12 cellular contexts compared by ENCODE assay signal in genomic region chr7:50781894-50782293, GRCh38. TPM values are rescaled to one million over a fixed set of nuclear protein-coding genes. Genes with fewer than 3 reads are reported as not detected.
DNase-seq lines count a peak whose midpoint lies in the region; ATAC-seq and TF ChIP-seq lines count a peak whose summit lies in the region.
"Had no signal": no experiment of that assay in that cellular context is flagged by ENCODE, and none has a peak within 500 bp of the region (broad histone marks: within the 10 kb centered on the region; RNA-seq: fewer than 3 reads in every experiment).

No MANE protein-coding gene starts in this region.

- H3K27me3 ChIP-seq in BLaER1 (no peaks in the 10 kb centered on the region), HUES64 (ENCODE audit: insufficient read depth, low read length) (peaks cover 10% of the 10 kb centered on the region), ectodermal cell (ENCODE audit: control insufficient read depth, insufficient read depth, low read length, poor library complexity, severe bottlenecking) (no peaks in the 10 kb centered on the region), neural progenitor cell (no peaks in the 10 kb centered on the region), right lobe of liver (no peaks in the 10 kb centered on the region)

- H3K9me3 ChIP-seq in BLaER1: peaks cover 38% of the 10 kb centered on the region
- no peaks in the 10 kb centered on the region for H3K9me3 ChIP-seq in HUES64 (ENCODE audit: insufficient read depth, low read depth, low read length)
- H3K9me3 ChIP-seq in ectodermal cell (ENCODE audit: control insufficient read depth, low read length): no peaks in the 10 kb centered on the region
- no peaks in the 10 kb centered on the region for H3K9me3 ChIP-seq in neural progenitor cell (ENCODE audit: low read depth)
- H3K9me3 ChIP-seq in right lobe of liver: no peaks in the 10 kb centered on the region

- peaks cover 33% of the 10 kb centered on the region for H3K4me1 Mint-ChIP-seq in neural progenitor cell

- peaks cover 69% of the 10 kb centered on the region for H3K36me3 Mint-ChIP-seq in neural progenitor cell

- peaks cover 9% of the 10 kb centered on the region for H3K27me3 Mint-ChIP-seq in neural progenitor cell (ENCODE audit: insufficient read depth, low read depth)

- H2AFZ ChIP-seq in neural progenitor cell (replicated peaks): no peak overlapping the region
- H2AFZ ChIP-seq: PC-9 had no signal

- TF ChIP-seq CTCF in neural progenitor cell (IDR thresholded peaks at IDR 0.05) (no peak), right lobe of liver (IDR thresholded peaks at IDR 0.05) (no peak)

- H3K36me3 ChIP-seq in BLaER1: peaks cover 41% of the 10 kb centered on the region
- no peaks in the 10 kb centered on the region; the same call in 1 of the 2 replicates for H3K36me3 ChIP-seq in HUES64 (ENCODE audit: insufficient read depth, low read length)
- H3K36me3 ChIP-seq in ectodermal cell (ENCODE audit: control insufficient read depth, insufficient read depth, low read length): no peaks in the 10 kb centered on the region
- no peaks in the 10 kb centered on the region for H3K36me3 ChIP-seq in neural progenitor cell
- H3K36me3 ChIP-seq in right lobe of liver: no peaks in the 10 kb centered on the region

- H3K4me2 ChIP-seq in BLaER1 (peak overlapping the region; percentile 76), neural progenitor cell (peak overlapping the region; percentile 82)

- 67% methylated on average over 23 of the region's 29 CpGs for WGBS in HUES64
- 62 to 66% methylated on average over 26 to 29 of the region's 29 CpGs for WGBS in ectodermal cell, 2 experiments
- 32% methylated on average over 21 of the region's 29 CpGs for WGBS in right lobe of liver (ENCODE audit: insufficient coverage, low coverage, low lambda C conversion rate, missing lambda C conversion rate)

- H3K4me1 ChIP-seq in BLaER1: peaks cover 40% of the 10 kb centered on the region
- peaks cover 18% of the 10 kb centered on the region for H3K4me1 ChIP-seq in HUES64 (ENCODE audit: insufficient read depth, low read length)
- no peaks in the 10 kb centered on the region for H3K4me1 ChIP-seq in ectodermal cell (ENCODE audit: control insufficient read depth, insufficient read depth, low read length)
- peaks cover 15% of the 10 kb centered on the region for H3K4me1 ChIP-seq in neural progenitor cell
- peaks cover 0 to 52% (median 25%) of the 10 kb centered on the region in 4 donors for H3K4me1 ChIP-seq in right lobe of liver

- H3K9ac ChIP-seq in BLaER1 (peak overlapping the region; percentile 62), HUES64 (ENCODE audit: low read depth, low read length) (0 out of 2 replicates have a peak overlapping the region, but pooled peaks have one; percentile 11), neural progenitor cell (no peak overlapping the region)

- peaks cover 81% of the 10 kb centered on the region for H3K79me2 ChIP-seq in neural progenitor cell (ENCODE audit: low read depth)

- intact Hi-C loops in right lobe of liver (cut with DNase I): no loop called here

- peaks cover 3% of the 10 kb centered on the region for H3F3A ChIP-seq in neural progenitor cell (ENCODE audit: low read depth)

- H3K4me3 ChIP-seq in BLaER1: peak overlapping the region; percentile 71
- peak overlapping the region; percentile 60 for H3K4me3 ChIP-seq in HUES64 (ENCODE audit: low read length)
- peak overlapping the region; percentile 25 for H3K4me3 ChIP-seq in ectodermal cell (ENCODE audit: insufficient read depth, low read depth, low read length)
- H3K4me3 ChIP-seq in neural progenitor cell: peak overlapping the region; percentile 65
- peak overlapping the region in 1 of 3 donors; percentile 58 for H3K4me3 ChIP-seq in right lobe of liver

- DNase-seq in neural progenitor cell (ENCODE audit: low spot score) (no peak), right lobe of liver (no peak), GM03348 (ENCODE audit: low spot score) (no peak)
- no peak for DNase-seq in activated CD8-positive, alpha-beta memory T cell treated with anti-CD3 and anti-CD28 coated beads, Interleukin-2, amount 50 U/mL, for 48 hours
- DNase-seq: activated CD8-positive, alpha-beta memory T cell treated with anti-CD3 and anti-CD28 coated beads, Interleukin-2, amount 10 ng/mL, durations not matched to agents 7 days and 5 days; DMS79 treated with DMSO at 0.1 percent for 48 hours; Kasumi-1; PC-9 had no signal

- peaks cover 58% of the 10 kb centered on the region for H3K9me3 Mint-ChIP-seq in neural progenitor cell

- H3K27ac Mint-ChIP-seq in neural progenitor cell: no peak overlapping the region
- H3K27ac Mint-ChIP-seq: activated CD8-positive, alpha-beta memory T cell treated with anti-CD3 and anti-CD28 coated beads, Interleukin-2, amount 10 ng/mL, durations not matched to agents 7 days and 5 days had no signal

- H4K20me1 ChIP-seq in BLaER1: peaks cover 96% of the 10 kb centered on the region
- H4K20me1 ChIP-seq in neural progenitor cell (ENCODE audit: low read depth): peaks cover 26% of the 10 kb centered on the region

- H3K27ac ChIP-seq in BLaER1 (no peak overlapping the region), HUES64 (ENCODE audit: low read depth, low read length) (no peak overlapping the region), ectodermal cell (ENCODE audit: insufficient read depth, low read depth, low read length, poor library complexity, severe bottlenecking) (no peak overlapping the region), neural progenitor cell (no peak overlapping the region), right lobe of liver (no peak overlapping the region)
- H3K27ac ChIP-seq: PC-9 had no signal

- peak overlapping the region; percentile 84 for H3K4me3 Mint-ChIP-seq in neural progenitor cell
- H3K4me3 Mint-ChIP-seq: activated CD8-positive, alpha-beta memory T cell treated with anti-CD3 and anti-CD28 coated beads, Interleukin-2, amount 10 ng/mL, durations not matched to agents 7 days and 5 days had no signal

- no peak for TF ChIP-seq POLR2A in right lobe of liver (IDR thresholded peaks at IDR 0.05)

- ATAC-seq in right lobe of liver (no peak), HG03469 (IDR thresholded peaks at IDR 0.05; ENCODE audit: unreplicated experiment) (no peak)

RNA-seq across cellular contexts. Expression of gene GRB10, which starts 0.8 kb away (rescaled TPM):
- 52.0 TPM for polyA plus RNA-seq in HUES64 (2013, experiment 1 of 2)
- polyA plus RNA-seq in HUES64 (2013, experiment 2 of 2): 53.3 TPM
- 69.7 TPM for polyA plus RNA-seq in ectodermal cell (2013, experiment 1 of 4)
- polyA plus RNA-seq in ectodermal cell (2013, experiment 2 of 4): 65.7 TPM
- polyA plus RNA-seq in ectodermal cell (2013, experiment 3 of 4): 50.9 TPM
- polyA plus RNA-seq in ectodermal cell (2013, experiment 4 of 4): 57.4 TPM
- total RNA-seq in neural progenitor cell (ENCODE audit: low replicate concordance) (33.9 and 53.9 TPM in 2 replicates), right lobe of liver (10 to 100 TPM; 24.9 to 55.5 (median 40.0) TPM)
